ENCODE assay signal across 7 cellular contexts in the genomic region with DNA sequence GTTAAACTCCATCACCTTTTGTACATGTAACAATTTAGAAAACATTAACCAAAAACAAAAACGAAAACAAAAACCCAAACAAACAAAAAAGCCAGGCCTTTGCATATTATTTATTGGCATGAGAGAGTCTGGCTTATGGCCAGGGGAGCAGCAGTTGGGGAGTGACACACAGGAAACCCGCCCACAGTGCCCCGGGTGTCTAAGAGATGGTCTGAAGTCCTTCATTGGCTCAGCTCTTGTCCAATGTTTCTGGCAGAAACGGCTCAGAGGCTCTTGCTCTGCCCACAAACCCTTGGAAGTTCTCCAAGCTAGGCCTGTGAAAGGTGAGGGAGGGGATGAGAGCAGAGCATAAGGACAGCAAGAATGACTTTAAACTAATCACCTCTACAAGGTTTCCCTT.
DNase-seq lines count a peak whose midpoint lies in the region; ATAC-seq, FAIRE-seq and TF ChIP-seq lines count a peak whose summit lies in the region.

No MANE protein-coding gene starts in this region.

- FAIRE-seq in GM18507 (lab: Jason Lieb, UNC) = peak; percentile 92
- FAIRE-seq in RCC 7860 (lab: Jason Lieb, UNC) = no peak

- H3K27ac ChIP-seq in HEK293 (ENCODE audit: extremely low read depth, low read depth, low read length) (no peak overlapping the region), heart right ventricle (no peak overlapping the region)

- CTCF ChIA-PET in HEK293 (lab: Yijun Ruan, JAX) = interaction anchor here (0.7 to 1.3 kb wide), 3 partner anchors 104 to 603 kb away, joined by 3 to 4 read pairs (median 3); no protein-coding TSS in a partner anchor

- DNase-seq in GM18507 (ENCODE audit: extremely low spot score, insufficient read length, low read depth) (peak; percentile 44), NCI-H2029 (lab: John Stamatoyannopoulos, UW) (peak; percentile 79), foreskin melanocyte (peak; percentile 38), RCC 7860 (ENCODE audit: low spot score) (no peak), C1 segment of cervical spinal cord (lab: John Stamatoyannopoulos, UW) (no peak), heart right ventricle (no peak)

- H3K4me3 ChIP-seq in HEK293 (ENCODE audit: low read depth, low read length) (no peak overlapping the region), heart right ventricle (no peak overlapping the region)

- H3K4me1 ChIP-seq in HEK293 (ENCODE audit: control insufficient read depth, insufficient read depth, low read length) = peaks cover 6% of the 10 kb centered on the region; the same call in 1 of the 2 replicates
- peaks cover 0 to 5% (median 0%) of the 10 kb centered on the region in 9 donors for H3K4me1 ChIP-seq in heart right ventricle

- intact Hi-C loops in heart right ventricle (cut with DNase I) = no loop called here

- H3K36me3 ChIP-seq in HEK293 (ENCODE audit: control insufficient read depth in 2 of 2, insufficient read depth in 1 of 2, low read length in 2 of 2) (no peaks in the 10 kb centered on the region), heart right ventricle (no peaks in the 10 kb centered on the region)

- no peak for TF ChIP-seq CTCF in HEK293 (tag by site-specific recombination; IDR thresholded peaks at IDR 0.05)
- no peak for TF ChIP-seq CTCF in heart right ventricle (IDR thresholded peaks at IDR 0.05)

- ATAC-seq in heart right ventricle = no peak

- H3K27me3 ChIP-seq in heart right ventricle = no peaks in the 10 kb centered on the region

- no peaks in the 10 kb centered on the region for H3K9me3 ChIP-seq in HEK293 (ENCODE audit: control insufficient read depth, insufficient read depth, low read depth, low read length)
- H3K9me3 ChIP-seq in heart right ventricle = no peaks in the 10 kb centered on the region

- 38 to 62% methylated on average over 4 of the region's 4 CpGs for whole genome bisulfite sequencing in heart right ventricle, 2 donors

- POLR2A ChIA-PET in HEK293 (lab: Yijun Ruan, JAX) = interaction anchor here (0.6 kb wide), 1 partner anchor 38 kb away, joined by 3 read pairs; no protein-coding TSS in a partner anchor

TF ChIP-seq in HEK293, 187 proteins besides CTCF, POLR2A, EP300 and RAD21:
- TF ChIP-seq ZNF670 (tag by site-specific recombination; IDR thresholded peaks at IDR 0.05; ENCODE audit: low read depth) = no peak
- peak; percentile 60; the same call in 1 of the 2 replicates for TF ChIP-seq EGR2 (tag by site-specific recombination; IDR thresholded peaks at IDR 0.05; ENCODE audit: low read depth)
- no peak for TF ChIP-seq ZNF747 (tag by site-specific recombination; IDR thresholded peaks at IDR 0.05)
- no peak for TF ChIP-seq GLI2 (tag by site-specific recombination; IDR thresholded peaks at IDR 0.05; ENCODE audit: borderline replicate concordance, low read depth)
- TF ChIP-seq, protein P1, sequence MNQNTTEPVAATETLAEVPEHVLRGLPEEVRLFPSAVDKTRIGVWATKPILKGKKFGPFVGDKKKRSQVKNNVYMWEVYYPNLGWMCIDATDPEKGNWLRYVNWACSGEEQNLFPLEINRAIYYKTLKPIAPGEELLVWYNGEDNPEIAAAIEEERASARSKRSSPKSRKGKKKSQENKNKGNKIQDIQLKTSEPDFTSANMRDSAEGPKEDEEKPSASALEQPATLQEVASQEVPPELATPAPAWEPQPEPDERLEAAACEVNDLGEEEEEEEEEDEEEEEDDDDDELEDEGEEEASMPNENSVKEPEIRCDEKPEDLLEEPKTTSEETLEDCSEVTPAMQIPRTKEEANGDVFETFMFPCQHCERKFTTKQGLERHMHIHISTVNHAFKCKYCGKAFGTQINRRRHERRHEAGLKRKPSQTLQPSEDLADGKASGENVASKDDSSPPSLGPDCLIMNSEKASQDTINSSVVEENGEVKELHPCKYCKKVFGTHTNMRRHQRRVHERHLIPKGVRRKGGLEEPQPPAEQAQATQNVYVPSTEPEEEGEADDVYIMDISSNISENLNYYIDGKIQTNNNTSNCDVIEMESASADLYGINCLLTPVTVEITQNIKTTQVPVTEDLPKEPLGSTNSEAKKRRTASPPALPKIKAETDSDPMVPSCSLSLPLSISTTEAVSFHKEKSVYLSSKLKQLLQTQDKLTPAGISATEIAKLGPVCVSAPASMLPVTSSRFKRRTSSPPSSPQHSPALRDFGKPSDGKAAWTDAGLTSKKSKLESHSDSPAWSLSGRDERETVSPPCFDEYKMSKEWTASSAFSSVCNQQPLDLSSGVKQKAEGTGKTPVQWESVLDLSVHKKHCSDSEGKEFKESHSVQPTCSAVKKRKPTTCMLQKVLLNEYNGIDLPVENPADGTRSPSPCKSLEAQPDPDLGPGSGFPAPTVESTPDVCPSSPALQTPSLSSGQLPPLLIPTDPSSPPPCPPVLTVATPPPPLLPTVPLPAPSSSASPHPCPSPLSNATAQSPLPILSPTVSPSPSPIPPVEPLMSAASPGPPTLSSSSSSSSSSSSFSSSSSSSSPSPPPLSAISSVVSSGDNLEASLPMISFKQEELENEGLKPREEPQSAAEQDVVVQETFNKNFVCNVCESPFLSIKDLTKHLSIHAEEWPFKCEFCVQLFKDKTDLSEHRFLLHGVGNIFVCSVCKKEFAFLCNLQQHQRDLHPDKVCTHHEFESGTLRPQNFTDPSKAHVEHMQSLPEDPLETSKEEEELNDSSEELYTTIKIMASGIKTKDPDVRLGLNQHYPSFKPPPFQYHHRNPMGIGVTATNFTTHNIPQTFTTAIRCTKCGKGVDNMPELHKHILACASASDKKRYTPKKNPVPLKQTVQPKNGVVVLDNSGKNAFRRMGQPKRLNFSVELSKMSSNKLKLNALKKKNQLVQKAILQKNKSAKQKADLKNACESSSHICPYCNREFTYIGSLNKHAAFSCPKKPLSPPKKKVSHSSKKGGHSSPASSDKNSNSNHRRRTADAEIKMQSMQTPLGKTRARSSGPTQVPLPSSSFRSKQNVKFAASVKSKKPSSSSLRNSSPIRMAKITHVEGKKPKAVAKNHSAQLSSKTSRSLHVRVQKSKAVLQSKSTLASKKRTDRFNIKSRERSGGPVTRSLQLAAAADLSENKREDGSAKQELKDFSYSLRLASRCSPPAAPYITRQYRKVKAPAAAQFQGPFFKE (tag by site-specific recombination; IDR thresholded peaks at IDR 0.05; ENCODE audit: borderline replicate concordance) = no peak
- TF ChIP-seq GLI4 (tag by site-specific recombination; IDR thresholded peaks at IDR 0.05) = no peak
- TF ChIP-seq MZF1 (tag by site-specific recombination; IDR thresholded peaks at IDR 0.05; ENCODE audit: borderline replicate concordance) = 0 out of 2 replicates have a peak, but pooled peaks have one; percentile 31
- TF ChIP-seq ZFHX2 (tag by site-specific recombination; conservative IDR thresholded peaks at IDR 0.05) = peak; percentile 87
- 0 out of 2 replicates have a peak, but pooled peaks have one; percentile 13 for TF ChIP-seq ZNF660 (tag by site-specific recombination; IDR thresholded peaks at IDR 0.05)
- TF ChIP-seq GFI1B (tag by site-specific recombination; IDR thresholded peaks at IDR 0.05) = no peak
- TF ChIP-seq, protein P2, sequence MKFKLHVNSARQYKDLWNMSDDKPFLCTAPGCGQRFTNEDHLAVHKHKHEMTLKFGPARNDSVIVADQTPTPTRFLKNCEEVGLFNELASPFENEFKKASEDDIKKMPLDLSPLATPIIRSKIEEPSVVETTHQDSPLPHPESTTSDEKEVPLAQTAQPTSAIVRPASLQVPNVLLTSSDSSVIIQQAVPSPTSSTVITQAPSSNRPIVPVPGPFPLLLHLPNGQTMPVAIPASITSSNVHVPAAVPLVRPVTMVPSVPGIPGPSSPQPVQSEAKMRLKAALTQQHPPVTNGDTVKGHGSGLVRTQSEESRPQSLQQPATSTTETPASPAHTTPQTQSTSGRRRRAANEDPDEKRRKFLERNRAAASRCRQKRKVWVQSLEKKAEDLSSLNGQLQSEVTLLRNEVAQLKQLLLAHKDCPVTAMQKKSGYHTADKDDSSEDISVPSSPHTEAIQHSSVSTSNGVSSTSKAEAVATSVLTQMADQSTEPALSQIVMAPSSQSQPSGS (tag by site-specific recombination; IDR thresholded peaks at IDR 0.05; ENCODE audit: low read depth) = no peak
- TF ChIP-seq GLIS1 (tag by site-specific recombination; IDR thresholded peaks at IDR 0.05) = no peak
- no peak for TF ChIP-seq ZNF311 (tag by site-specific recombination; IDR thresholded peaks at IDR 0.05; ENCODE audit: borderline replicate concordance)
- TF ChIP-seq ZBTB48 (tag by site-specific recombination; IDR thresholded peaks at IDR 0.05) = 0 out of 2 replicates have a peak, but pooled peaks have one; percentile 18
TF ChIP-seq in HEK293: peak in this region for 5.

Comparison
In these comparisons a context has a peak if more than half of its experiments do, and no peak if none do; other contexts are left out.
1. DNase-seq: peak in GM18507 (single experiment), NCI-H2029 (single experiment) and foreskin melanocyte (single experiment); none in RCC 7860 (single experiment), C1 segment of cervical spinal cord (0 of 14) and heart right ventricle (0 of 2).